In the genomic region with DNA sequence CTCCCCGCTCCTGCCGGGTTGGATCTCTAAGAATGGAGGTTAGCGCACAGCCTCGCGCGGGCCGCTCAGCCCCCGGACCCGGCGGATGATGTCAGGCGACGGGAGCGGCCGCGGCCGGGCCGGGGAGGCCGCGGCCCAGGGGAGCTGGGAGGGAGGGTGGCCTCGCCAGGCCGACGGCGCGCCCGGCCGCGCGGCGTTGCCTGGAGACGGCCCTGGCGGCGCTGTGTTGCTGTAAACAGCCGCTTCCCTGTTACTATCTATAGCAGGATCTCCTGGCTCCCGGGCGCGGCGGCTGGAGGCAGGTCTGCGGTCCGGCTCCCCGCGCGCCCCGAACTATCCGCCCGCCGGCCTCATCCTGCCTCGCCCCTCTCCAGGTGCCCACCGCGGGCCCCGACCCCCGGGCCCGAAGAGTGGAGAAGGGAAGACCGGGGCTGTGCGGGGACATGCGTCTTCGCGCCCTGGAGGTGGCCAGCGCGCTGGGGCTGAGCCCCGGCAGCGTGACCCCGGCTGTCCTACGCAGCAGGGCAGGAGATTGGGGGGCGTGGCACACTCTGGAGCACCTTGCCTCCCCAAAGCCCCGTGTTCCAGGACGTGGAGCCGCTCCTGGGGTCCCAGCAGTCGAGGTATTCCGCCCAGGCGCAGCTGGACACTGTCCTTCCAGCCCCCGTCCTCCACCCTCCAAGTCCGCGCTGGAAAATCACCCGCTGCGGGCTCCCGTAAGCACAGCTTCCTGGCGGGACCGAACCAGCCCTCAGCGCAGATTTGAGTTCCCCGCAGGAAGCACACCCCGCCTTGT, we compare ENCODE assay signal across 8 cellular contexts. TPM values are rescaled to one million over a fixed set of nuclear protein-coding genes. Genes with fewer than 3 reads are reported as not detected.
DNase-seq lines count a peak whose midpoint lies in the region; ATAC-seq and TF ChIP-seq lines count a peak whose summit lies in the region.

No MANE protein-coding gene starts in this region.

- no peak overlapping the region for H2AFZ ChIP-seq in smooth muscle cell (ENCODE audit: low read depth)

- H3K79me2 ChIP-seq in smooth muscle cell (ENCODE audit: low read depth): peaks cover 18% of the 10 kb centered on the region

- peak overlapping the region; percentile 100 for H3K9ac ChIP-seq in smooth muscle cell (ENCODE audit: low read depth)

- peaks cover 13% of the 10 kb centered on the region for H3K36me3 ChIP-seq in smooth muscle cell (ENCODE audit: low read depth)

- peaks cover 5% of the 10 kb centered on the region for H3K4me1 ChIP-seq in smooth muscle cell (ENCODE audit: low read depth)

- no peaks in the 10 kb centered on the region for H3K9me3 Mint-ChIP-seq in WTC11
- no peaks in the 10 kb centered on the region for H3K9me3 Mint-ChIP-seq in dendritic cell treated with granulocyte-macrophage colony-stimulating factor and Interleukin-4, amounts not matched to agents 40 ng/mL and 50 ng/mL, for 4 days

- CTCF ChIA-PET in WTC11 (lab: Charles Lee): interaction anchor here (0.7 to 1.9 kb wide), 3 partner anchors 18 to 19 kb away, joined by 3 to 7 read pairs (median 4); no protein-coding TSS in a partner anchor

- H3K4me1 Mint-ChIP-seq in WTC11: peaks cover 30% of the 10 kb centered on the region
- peaks cover 75% of the 10 kb centered on the region for H3K4me1 Mint-ChIP-seq in dendritic cell treated with granulocyte-macrophage colony-stimulating factor and Interleukin-4, amounts not matched to agents 40 ng/mL and 50 ng/mL, for 4 days (ENCODE audit: low read depth)

- POLR2A ChIA-PET in WTC11 (lab: Charles Lee): interaction anchor here (1.1 to 3.2 kb wide), 5 partner anchors 10 to 151 kb away, joined by 4 to 34 read pairs (median 7); a partner anchor contains a TSS

- H3K27ac Mint-ChIP-seq in WTC11: peak overlapping the region; percentile 97
- peak overlapping the region; percentile 98 for H3K27ac Mint-ChIP-seq in dendritic cell treated with granulocyte-macrophage colony-stimulating factor and Interleukin-4, amounts not matched to agents 40 ng/mL and 50 ng/mL, for 4 days

- peak overlapping the region; percentile 97 for H3K4me2 ChIP-seq in smooth muscle cell

- no peak for TF ChIP-seq CTCF in WTC11 (IDR thresholded peaks at IDR 0.05)
- TF ChIP-seq CTCF in smooth muscle cell (IDR thresholded peaks at IDR 0.05; ENCODE audit: borderline replicate concordance, insufficient read depth, poor library complexity, severe bottlenecking): no peak

- peaks cover 22% of the 10 kb centered on the region for H3F3A ChIP-seq in smooth muscle cell (ENCODE audit: low read depth)

- H3K4me3 Mint-ChIP-seq in WTC11: peak overlapping the region; percentile 88
- peak overlapping the region; percentile 90 for H3K4me3 Mint-ChIP-seq in dendritic cell treated with granulocyte-macrophage colony-stimulating factor and Interleukin-4, amounts not matched to agents 40 ng/mL and 50 ng/mL, for 4 days

- intact Hi-C loops in dendritic cell treated with granulocyte-macrophage colony-stimulating factor and Interleukin-4, amounts not matched to agents 40 ng/mL and 50 ng/mL, for 4 days (cut with micrococcal nuclease): loop anchor here (5.0 kb wide), 1 partner anchor 90 kb away; no protein-coding TSS in a partner anchor

- peaks cover 35% of the 10 kb centered on the region for H3K27me3 Mint-ChIP-seq in WTC11 (ENCODE audit: low read depth)
- H3K27me3 Mint-ChIP-seq in dendritic cell treated with granulocyte-macrophage colony-stimulating factor and Interleukin-4, amounts not matched to agents 40 ng/mL and 50 ng/mL, for 4 days: peaks cover 6% of the 10 kb centered on the region

- 1% methylated on average over 64 of the region's 81 CpGs for WGBS in smooth muscle cell (ENCODE audit: low lambda C conversion rate)

- peak; percentile 92 for DNase-seq in AG08396 (ENCODE audit: low spot score)
- DNase-seq in NCI-H2171 (lab: John Stamatoyannopoulos, UW): peak; percentile 54
- DNase-seq in WTC11 (ENCODE audit: low spot score): peak; percentile 78
- DNase-seq in kidney tubule cell (ENCODE audit: low spot score): peak; percentile 91
- DNase-seq in smooth muscle cell (lab: John Stamatoyannopoulos, UW; ENCODE audit: unreplicated experiment): peak; percentile 95

- H3K36me3 Mint-ChIP-seq in WTC11: peaks cover 18% of the 10 kb centered on the region
- H3K36me3 Mint-ChIP-seq in dendritic cell treated with granulocyte-macrophage colony-stimulating factor and Interleukin-4, amounts not matched to agents 40 ng/mL and 50 ng/mL, for 4 days (ENCODE audit: low read depth): peaks cover 29% of the 10 kb centered on the region

- no peaks in the 10 kb centered on the region for H3K9me3 ChIP-seq in smooth muscle cell (replicated peaks; ENCODE audit: low read depth)

- ATAC-seq in GM21423 (IDR thresholded peaks at IDR 0.05; ENCODE audit: unreplicated experiment) (peak; percentile 27), WTC11 (peak; percentile 14), HG02840 (IDR thresholded peaks at IDR 0.05; ENCODE audit: low FRiP score, unreplicated experiment) (no peak)

- H4K20me1 ChIP-seq in smooth muscle cell (ENCODE audit: low read depth): peaks cover 35% of the 10 kb centered on the region

- peak overlapping the region; percentile 100 for H3K27ac ChIP-seq in smooth muscle cell (ENCODE audit: low read depth)

- peak overlapping the region; percentile 76 for H3K4me3 ChIP-seq in smooth muscle cell

- H3K27me3 ChIP-seq in smooth muscle cell (ENCODE audit: low read depth): no peaks in the 10 kb centered on the region

TF ChIP-seq in WTC11, 78 proteins besides CTCF, POLR2A, EP300 and RAD21 (continues in another document):
- TF ChIP-seq, protein P1, sequence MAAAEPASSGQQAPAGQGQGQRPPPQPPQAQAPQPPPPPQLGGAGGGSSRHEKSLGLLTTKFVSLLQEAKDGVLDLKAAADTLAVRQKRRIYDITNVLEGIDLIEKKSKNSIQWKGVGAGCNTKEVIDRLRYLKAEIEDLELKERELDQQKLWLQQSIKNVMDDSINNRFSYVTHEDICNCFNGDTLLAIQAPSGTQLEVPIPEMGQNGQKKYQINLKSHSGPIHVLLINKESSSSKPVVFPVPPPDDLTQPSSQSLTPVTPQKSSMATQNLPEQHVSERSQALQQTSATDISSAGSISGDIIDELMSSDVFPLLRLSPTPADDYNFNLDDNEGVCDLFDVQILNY (CRISPR knock-in tag; IDR thresholded peaks at IDR 0.05): peak; percentile 60; the same call in 1 of the 2 replicates
- TF ChIP-seq, protein P2, sequence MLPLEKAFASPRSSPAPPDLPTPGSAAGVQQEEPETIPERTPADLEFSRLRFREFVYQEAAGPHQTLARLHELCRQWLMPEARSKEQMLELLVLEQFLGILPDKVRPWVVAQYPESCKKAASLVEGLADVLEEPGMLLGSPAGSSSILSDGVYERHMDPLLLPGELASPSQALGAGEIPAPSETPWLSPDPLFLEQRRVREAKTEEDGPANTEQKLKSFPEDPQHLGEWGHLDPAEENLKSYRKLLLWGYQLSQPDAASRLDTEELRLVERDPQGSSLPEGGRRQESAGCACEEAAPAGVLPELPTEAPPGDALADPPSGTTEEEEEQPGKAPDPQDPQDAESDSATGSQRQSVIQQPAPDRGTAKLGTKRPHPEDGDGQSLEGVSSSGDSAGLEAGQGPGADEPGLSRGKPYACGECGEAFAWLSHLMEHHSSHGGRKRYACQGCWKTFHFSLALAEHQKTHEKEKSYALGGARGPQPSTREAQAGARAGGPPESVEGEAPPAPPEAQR (CRISPR knock-in tag; IDR thresholded peaks at IDR 0.05): no peak
- TF ChIP-seq, protein P3, sequence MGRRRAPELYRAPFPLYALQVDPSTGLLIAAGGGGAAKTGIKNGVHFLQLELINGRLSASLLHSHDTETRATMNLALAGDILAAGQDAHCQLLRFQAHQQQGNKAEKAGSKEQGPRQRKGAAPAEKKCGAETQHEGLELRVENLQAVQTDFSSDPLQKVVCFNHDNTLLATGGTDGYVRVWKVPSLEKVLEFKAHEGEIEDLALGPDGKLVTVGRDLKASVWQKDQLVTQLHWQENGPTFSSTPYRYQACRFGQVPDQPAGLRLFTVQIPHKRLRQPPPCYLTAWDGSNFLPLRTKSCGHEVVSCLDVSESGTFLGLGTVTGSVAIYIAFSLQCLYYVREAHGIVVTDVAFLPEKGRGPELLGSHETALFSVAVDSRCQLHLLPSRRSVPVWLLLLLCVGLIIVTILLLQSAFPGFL (CRISPR knock-in tag; IDR thresholded peaks at IDR 0.05; ENCODE audit: borderline replicate concordance): no peak
- TF ChIP-seq, protein P4, sequence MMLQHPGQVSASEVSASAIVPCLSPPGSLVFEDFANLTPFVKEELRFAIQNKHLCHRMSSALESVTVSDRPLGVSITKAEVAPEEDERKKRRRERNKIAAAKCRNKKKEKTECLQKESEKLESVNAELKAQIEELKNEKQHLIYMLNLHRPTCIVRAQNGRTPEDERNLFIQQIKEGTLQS (CRISPR knock-in tag; conservative IDR thresholded peaks at IDR 0.05): no peak
- TF ChIP-seq, protein P5, sequence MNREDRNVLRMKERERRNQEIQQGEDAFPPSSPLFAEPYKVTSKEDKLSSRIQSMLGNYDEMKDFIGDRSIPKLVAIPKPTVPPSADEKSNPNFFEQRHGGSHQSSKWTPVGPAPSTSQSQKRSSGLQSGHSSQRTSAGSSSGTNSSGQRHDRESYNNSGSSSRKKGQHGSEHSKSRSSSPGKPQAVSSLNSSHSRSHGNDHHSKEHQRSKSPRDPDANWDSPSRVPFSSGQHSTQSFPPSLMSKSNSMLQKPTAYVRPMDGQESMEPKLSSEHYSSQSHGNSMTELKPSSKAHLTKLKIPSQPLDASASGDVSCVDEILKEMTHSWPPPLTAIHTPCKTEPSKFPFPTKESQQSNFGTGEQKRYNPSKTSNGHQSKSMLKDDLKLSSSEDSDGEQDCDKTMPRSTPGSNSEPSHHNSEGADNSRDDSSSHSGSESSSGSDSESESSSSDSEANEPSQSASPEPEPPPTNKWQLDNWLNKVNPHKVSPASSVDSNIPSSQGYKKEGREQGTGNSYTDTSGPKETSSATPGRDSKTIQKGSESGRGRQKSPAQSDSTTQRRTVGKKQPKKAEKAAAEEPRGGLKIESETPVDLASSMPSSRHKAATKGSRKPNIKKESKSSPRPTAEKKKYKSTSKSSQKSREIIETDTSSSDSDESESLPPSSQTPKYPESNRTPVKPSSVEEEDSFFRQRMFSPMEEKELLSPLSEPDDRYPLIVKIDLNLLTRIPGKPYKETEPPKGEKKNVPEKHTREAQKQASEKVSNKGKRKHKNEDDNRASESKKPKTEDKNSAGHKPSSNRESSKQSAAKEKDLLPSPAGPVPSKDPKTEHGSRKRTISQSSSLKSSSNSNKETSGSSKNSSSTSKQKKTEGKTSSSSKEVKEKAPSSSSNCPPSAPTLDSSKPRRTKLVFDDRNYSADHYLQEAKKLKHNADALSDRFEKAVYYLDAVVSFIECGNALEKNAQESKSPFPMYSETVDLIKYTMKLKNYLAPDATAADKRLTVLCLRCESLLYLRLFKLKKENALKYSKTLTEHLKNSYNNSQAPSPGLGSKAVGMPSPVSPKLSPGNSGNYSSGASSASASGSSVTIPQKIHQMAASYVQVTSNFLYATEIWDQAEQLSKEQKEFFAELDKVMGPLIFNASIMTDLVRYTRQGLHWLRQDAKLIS (CRISPR knock-in tag; IDR thresholded peaks at IDR 0.05; ENCODE audit: borderline replicate concordance): 0 out of 2 replicates have a peak, but pooled peaks have one; percentile 61
- no peak for TF ChIP-seq ELF4 (CRISPR knock-in tag; IDR thresholded peaks at IDR 0.05; ENCODE audit: low read depth)
- no peak for TF ChIP-seq GRHL2 (CRISPR knock-in tag; IDR thresholded peaks at IDR 0.05; ENCODE audit: insufficient replicate concordance, severe bottlenecking)

RNA-seq across cellular contexts. Expression of a gene that starts 1.4 kb away (rescaled TPM):
- total RNA-seq in WTC11 (2021) (23.9 to 57.4 TPM (median 50.8 TPM) in 3 replicates), smooth muscle cell (1,280 and 1,300 TPM in 2 replicates)
- polyA plus RNA-seq in smooth muscle cell: 1,543 and 1,567 TPM in 2 replicates

Comparison
In these comparisons a context has a peak if more than half of its experiments do, and no peak if none do; other contexts are left out.
1. RNA of a gene that starts 1.4 kb away (total RNA-seq): 1,280 to 1,300 TPM in smooth muscle cell; 23.9 to 57.4 TPM in WTC11; every median in the first group is over 10 times any median in the second.
2. Peak in every context shown above with its lines, with median percentiles within 50 percentile points of each other: DNase-seq.